Comparison of ENCODE assay signal across 1 cellular context in the genomic region with DNA sequence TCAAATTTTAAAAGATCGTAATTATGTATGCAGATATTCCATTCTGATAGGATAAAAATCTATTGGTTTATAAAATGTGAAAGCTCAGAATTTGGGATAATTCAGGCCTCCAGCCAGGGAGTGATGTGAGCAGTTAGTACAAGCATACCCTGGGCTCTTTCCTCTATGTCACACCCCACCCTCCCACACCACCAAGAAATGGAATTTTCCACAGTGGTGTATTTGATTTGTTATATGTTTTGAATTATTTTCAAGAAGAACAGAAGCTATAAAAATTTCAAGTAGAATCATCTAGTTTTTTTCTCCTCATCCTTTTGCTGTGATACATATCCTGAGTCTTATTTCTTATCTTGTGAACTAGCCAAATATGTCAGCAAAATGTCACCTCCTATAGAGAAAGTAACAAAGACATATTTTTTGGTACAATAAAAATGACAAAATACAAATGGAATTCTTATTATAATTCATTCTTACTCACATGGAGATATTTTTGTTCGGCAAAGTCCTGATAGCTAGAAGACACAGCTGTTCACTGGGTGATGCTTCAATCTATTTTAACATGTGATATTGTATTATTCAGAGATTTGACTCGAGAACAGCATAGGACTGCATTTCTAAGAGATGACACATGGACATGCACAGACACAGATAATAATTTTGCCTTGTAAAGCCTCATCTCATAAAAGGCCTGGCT.
TF ChIP-seq lines count a peak whose summit lies in the region.

No MANE protein-coding gene starts in this region.

TF ChIP-seq in WTC11, 78 proteins besides CTCF, POLR2A, EP300 and RAD21 (continued from another document):
- TF ChIP-seq ZBTB21 (CRISPR knock-in tag; IDR thresholded peaks at IDR 0.05; ENCODE audit: borderline replicate concordance): no peak
